2 cellular contexts compared by ENCODE assay signal in the genomic region with DNA sequence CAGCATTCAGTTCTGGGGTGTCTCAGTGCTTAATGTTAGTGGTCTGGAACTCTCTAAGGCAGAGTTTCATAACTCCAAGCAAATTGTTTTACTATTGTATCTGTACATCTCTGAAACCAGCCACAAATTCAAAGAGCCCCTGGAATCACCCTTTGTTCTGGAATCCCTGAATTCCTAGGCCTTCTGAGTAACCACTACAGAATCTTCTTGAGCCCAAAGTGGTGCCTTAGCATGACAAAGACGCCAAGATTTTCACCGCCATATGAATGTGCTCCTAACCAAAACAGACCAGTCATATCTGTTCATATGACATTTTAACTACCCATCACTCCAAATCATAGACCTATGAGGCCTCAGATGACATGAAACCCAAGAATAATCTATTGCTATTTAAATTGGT.
A peak's percentile ranks its signal among the peaks of the same experiment; 100 is the strongest.
TF ChIP-seq lines count a peak whose summit lies in the region.

No MANE protein-coding gene starts in this region.

TF ChIP-seq in GM23338, 12 proteins besides CTCF, POLR2A, EP300 and RAD21:
- TF ChIP-seq, protein P1, sequence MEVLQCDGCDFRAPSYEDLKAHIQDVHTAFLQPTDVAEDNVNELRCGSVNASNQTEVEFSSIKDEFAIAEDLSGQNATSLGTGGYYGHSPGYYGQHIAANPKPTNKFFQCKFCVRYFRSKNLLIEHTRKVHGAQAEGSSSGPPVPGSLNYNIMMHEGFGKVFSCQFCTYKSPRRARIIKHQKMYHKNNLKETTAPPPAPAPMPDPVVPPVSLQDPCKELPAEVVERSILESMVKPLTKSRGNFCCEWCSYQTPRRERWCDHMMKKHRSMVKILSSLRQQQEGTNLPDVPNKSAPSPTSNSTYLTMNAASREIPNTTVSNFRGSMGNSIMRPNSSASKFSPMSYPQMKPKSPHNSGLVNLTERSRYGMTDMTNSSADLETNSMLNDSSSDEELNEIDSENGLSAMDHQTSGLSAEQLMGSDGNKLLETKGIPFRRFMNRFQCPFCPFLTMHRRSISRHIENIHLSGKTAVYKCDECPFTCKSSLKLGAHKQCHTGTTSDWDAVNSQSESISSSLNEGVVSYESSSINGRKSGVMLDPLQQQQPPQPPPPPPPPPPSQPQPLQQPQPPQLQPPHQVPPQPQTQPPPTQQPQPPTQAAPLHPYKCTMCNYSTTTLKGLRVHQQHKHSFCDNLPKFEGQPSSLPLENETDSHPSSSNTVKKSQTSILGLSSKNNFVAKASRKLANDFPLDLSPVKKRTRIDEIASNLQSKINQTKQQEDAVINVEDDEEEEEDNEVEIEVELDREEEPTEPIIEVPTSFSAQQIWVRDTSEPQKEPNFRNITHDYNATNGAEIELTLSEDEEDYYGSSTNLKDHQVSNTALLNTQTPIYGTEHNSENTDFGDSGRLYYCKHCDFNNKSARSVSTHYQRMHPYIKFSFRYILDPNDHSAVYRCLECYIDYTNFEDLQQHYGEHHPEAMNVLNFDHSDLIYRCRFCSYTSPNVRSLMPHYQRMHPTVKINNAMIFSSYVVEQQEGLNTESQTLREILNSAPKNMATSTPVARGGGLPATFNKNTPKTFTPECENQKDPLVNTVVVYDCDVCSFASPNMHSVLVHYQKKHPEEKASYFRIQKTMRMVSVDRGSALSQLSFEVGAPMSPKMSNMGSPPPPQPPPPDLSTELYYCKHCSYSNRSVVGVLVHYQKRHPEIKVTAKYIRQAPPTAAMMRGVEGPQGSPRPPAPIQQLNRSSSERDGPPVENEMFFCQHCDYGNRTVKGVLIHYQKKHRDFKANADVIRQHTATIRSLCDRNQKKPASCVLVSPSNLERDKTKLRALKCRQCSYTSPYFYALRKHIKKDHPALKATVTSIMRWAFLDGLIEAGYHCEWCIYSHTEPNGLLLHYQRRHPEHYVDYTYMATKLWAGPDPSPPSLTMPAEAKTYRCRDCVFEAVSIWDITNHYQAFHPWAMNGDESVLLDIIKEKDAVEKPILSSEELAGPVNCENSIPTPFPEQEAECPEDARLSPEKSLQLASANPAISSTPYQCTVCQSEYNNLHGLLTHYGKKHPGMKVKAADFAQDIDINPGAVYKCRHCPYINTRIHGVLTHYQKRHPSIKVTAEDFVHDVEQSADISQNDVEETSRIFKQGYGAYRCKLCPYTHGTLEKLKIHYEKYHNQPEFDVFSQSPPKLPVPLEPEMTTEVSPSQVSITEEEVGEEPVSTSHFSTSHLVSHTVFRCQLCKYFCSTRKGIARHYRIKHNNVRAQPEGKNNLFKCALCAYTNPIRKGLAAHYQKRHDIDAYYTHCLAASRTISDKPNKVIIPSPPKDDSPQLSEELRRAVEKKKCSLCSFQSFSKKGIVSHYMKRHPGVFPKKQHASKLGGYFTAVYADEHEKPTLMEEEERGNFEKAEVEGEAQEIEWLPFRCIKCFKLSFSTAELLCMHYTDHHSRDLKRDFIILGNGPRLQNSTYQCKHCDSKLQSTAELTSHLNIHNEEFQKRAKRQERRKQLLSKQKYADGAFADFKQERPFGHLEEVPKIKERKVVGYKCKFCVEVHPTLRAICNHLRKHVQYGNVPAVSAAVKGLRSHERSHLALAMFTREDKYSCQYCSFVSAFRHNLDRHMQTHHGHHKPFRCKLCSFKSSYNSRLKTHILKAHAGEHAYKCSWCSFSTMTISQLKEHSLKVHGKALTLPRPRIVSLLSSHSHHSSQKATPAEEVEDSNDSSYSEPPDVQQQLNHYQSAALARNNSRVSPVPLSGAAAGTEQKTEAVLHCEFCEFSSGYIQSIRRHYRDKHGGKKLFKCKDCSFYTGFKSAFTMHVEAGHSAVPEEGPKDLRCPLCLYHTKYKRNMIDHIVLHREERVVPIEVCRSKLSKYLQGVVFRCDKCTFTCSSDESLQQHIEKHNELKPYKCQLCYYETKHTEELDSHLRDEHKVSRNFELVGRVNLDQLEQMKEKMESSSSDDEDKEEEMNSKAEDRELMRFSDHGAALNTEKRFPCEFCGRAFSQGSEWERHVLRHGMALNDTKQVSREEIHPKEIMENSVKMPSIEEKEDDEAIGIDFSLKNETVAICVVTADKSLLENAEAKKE (CRISPR knock-in tag; IDR thresholded peaks at IDR 0.05): 0 out of 2 replicates have a peak, but pooled peaks have one; percentile 24
- no peak for TF ChIP-seq EZH2phosphoT487 (IDR thresholded peaks at IDR 0.05; ENCODE audit: unreplicated experiment)
- TF ChIP-seq STAT1 (IDR thresholded peaks at IDR 0.05; ENCODE audit: unreplicated experiment): no peak

TF ChIP-seq in WTC11, 78 proteins besides CTCF, POLR2A, EP300 and RAD21:
- TF ChIP-seq ZNF512 (CRISPR knock-in tag; IDR thresholded peaks at IDR 0.05; ENCODE audit: borderline replicate concordance) (no peak), AFF4 (CRISPR knock-in tag; IDR thresholded peaks at IDR 0.05; ENCODE audit: borderline replicate concordance) (no peak), TEAD1 (CRISPR knock-in tag; IDR thresholded peaks at IDR 0.05) (no peak), RELA (CRISPR knock-in tag; IDR thresholded peaks at IDR 0.05; ENCODE audit: borderline replicate concordance) (no peak), PRDM15 (CRISPR knock-in tag; IDR thresholded peaks at IDR 0.05) (no peak), TP53 (CRISPR knock-in tag; IDR thresholded peaks at IDR 0.05) (no peak), NFYB (CRISPR knock-in tag; conservative IDR thresholded peaks at IDR 0.05; ENCODE audit: low read depth) (no peak), KAT7 (CRISPR knock-in tag; IDR thresholded peaks at IDR 0.05; ENCODE audit: borderline replicate concordance) (no peak), SP1 (CRISPR knock-in tag; conservative IDR thresholded peaks at IDR 0.05) (no peak), USF1 (CRISPR knock-in tag; IDR thresholded peaks at IDR 0.05) (no peak), CBFB (CRISPR knock-in tag; IDR thresholded peaks at IDR 0.05; ENCODE audit: low read depth) (no peak)
- TF ChIP-seq, protein P2, sequence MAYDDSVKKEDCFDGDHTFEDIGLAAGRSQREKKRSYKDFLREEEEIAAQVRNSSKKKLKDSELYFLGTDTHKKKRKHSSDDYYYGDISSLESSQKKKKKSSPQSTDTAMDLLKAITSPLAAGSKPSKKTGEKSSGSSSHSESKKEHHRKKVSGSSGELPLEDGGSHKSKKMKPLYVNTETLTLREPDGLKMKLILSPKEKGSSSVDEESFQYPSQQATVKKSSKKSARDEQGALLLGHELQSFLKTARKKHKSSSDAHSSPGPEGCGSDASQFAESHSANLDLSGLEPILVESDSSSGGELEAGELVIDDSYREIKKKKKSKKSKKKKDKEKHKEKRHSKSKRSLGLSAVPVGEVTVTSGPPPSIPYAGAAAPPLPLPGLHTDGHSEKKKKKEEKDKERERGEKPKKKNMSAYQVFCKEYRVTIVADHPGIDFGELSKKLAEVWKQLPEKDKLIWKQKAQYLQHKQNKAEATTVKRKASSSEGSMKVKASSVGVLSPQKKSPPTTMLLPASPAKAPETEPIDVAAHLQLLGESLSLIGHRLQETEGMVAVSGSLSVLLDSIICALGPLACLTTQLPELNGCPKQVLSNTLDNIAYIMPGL (CRISPR knock-in tag; IDR thresholded peaks at IDR 0.05): no peak
